In the genomic region with DNA sequence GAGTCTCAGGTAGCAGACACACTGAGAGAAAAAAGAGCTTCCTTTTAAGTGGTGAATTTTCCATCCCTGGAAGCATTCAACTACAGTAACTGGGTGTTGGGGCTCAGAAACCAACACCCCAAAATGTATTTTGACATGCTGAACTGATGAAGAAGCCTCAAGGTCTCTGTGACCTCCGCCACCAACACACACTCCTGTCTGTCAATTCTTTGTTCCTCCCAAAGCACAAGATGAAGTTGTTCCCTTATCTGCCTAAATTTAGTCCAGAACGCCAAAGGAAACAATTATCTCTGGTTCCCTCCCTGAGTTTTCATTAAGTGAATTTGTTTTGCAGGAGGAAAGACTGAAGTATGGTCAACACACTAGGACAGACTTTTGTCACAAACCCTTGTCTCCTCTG, we compare ENCODE assay signal across 1 cellular context.
TF ChIP-seq lines count a peak whose summit lies in the region.

No MANE protein-coding gene starts in this region.

TF ChIP-seq in WTC11, 78 proteins besides CTCF, POLR2A, EP300 and RAD21 (continued from another document):
- TF ChIP-seq, protein P1, sequence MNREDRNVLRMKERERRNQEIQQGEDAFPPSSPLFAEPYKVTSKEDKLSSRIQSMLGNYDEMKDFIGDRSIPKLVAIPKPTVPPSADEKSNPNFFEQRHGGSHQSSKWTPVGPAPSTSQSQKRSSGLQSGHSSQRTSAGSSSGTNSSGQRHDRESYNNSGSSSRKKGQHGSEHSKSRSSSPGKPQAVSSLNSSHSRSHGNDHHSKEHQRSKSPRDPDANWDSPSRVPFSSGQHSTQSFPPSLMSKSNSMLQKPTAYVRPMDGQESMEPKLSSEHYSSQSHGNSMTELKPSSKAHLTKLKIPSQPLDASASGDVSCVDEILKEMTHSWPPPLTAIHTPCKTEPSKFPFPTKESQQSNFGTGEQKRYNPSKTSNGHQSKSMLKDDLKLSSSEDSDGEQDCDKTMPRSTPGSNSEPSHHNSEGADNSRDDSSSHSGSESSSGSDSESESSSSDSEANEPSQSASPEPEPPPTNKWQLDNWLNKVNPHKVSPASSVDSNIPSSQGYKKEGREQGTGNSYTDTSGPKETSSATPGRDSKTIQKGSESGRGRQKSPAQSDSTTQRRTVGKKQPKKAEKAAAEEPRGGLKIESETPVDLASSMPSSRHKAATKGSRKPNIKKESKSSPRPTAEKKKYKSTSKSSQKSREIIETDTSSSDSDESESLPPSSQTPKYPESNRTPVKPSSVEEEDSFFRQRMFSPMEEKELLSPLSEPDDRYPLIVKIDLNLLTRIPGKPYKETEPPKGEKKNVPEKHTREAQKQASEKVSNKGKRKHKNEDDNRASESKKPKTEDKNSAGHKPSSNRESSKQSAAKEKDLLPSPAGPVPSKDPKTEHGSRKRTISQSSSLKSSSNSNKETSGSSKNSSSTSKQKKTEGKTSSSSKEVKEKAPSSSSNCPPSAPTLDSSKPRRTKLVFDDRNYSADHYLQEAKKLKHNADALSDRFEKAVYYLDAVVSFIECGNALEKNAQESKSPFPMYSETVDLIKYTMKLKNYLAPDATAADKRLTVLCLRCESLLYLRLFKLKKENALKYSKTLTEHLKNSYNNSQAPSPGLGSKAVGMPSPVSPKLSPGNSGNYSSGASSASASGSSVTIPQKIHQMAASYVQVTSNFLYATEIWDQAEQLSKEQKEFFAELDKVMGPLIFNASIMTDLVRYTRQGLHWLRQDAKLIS (CRISPR knock-in tag; IDR thresholded peaks at IDR 0.05; ENCODE audit: borderline replicate concordance), result no peak
- TF ChIP-seq CBFB (CRISPR knock-in tag; IDR thresholded peaks at IDR 0.05; ENCODE audit: low read depth) (no peak), GABPB1 (CRISPR knock-in tag; IDR thresholded peaks at IDR 0.05) (no peak), FOXJ3 (CRISPR knock-in tag; IDR thresholded peaks at IDR 0.05; ENCODE audit: borderline replicate concordance) (no peak), NFE2L1 (CRISPR knock-in tag; IDR thresholded peaks at IDR 0.05) (no peak)
- TF ChIP-seq, protein P2, sequence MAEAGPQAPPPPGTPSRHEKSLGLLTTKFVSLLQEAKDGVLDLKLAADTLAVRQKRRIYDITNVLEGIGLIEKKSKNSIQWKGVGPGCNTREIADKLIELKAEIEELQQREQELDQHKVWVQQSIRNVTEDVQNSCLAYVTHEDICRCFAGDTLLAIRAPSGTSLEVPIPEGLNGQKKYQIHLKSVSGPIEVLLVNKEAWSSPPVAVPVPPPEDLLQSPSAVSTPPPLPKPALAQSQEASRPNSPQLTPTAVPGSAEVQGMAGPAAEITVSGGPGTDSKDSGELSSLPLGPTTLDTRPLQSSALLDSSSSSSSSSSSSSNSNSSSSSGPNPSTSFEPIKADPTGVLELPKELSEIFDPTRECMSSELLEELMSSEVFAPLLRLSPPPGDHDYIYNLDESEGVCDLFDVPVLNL (CRISPR knock-in tag; IDR thresholded peaks at IDR 0.05; ENCODE audit: borderline replicate concordance, low read depth), result no peak
- TF ChIP-seq, protein P3, sequence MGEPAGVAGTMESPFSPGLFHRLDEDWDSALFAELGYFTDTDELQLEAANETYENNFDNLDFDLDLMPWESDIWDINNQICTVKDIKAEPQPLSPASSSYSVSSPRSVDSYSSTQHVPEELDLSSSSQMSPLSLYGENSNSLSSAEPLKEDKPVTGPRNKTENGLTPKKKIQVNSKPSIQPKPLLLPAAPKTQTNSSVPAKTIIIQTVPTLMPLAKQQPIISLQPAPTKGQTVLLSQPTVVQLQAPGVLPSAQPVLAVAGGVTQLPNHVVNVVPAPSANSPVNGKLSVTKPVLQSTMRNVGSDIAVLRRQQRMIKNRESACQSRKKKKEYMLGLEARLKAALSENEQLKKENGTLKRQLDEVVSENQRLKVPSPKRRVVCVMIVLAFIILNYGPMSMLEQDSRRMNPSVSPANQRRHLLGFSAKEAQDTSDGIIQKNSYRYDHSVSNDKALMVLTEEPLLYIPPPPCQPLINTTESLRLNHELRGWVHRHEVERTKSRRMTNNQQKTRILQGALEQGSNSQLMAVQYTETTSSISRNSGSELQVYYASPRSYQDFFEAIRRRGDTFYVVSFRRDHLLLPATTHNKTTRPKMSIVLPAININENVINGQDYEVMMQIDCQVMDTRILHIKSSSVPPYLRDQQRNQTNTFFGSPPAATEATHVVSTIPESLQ (CRISPR knock-in tag; IDR thresholded peaks at IDR 0.05), result no peak
